1 cellular context compared by ENCODE assay signal in the genomic region with DNA sequence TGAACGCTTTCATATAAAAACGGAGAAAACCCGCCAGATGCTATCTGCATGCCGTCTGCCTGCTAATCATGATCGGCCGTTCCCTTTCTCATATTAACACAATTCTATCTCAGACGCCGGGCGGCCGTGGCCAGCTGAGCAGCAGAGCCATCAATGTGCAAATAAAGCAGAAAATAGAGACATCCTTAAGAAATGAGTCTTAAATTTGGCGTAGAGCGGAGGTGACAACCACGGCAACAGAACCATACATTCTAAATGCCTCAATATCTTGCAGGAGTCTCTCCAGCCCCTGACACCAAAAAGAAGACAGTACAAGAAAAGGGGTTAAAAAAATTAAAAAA.
TF ChIP-seq lines count a peak whose summit lies in the region.

No MANE protein-coding gene starts in this region.

TF ChIP-seq in HepG2, 621 proteins besides CTCF, POLR2A, EP300 and RAD21 (continued from another document):
- TF ChIP-seq SMARCE1 (IDR thresholded peaks at IDR 0.05; ENCODE audit: borderline replicate concordance) = no peak
- TF ChIP-seq, protein P1, sequence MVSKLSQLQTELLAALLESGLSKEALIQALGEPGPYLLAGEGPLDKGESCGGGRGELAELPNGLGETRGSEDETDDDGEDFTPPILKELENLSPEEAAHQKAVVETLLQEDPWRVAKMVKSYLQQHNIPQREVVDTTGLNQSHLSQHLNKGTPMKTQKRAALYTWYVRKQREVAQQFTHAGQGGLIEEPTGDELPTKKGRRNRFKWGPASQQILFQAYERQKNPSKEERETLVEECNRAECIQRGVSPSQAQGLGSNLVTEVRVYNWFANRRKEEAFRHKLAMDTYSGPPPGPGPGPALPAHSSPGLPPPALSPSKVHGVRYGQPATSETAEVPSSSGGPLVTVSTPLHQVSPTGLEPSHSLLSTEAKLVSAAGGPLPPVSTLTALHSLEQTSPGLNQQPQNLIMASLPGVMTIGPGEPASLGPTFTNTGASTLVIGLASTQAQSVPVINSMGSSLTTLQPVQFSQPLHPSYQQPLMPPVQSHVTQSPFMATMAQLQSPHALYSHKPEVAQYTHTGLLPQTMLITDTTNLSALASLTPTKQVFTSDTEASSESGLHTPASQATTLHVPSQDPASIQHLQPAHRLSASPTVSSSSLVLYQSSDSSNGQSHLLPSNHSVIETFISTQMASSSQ (IDR thresholded peaks at IDR 0.05; ENCODE audit: low read depth) = no peak
- TF ChIP-seq, protein P1 (CRISPR knock-in tag; IDR thresholded peaks at IDR 0.05; ENCODE audit: borderline replicate concordance) = no peak
